ENCODE assay signal across 1 cellular context in the genomic region with DNA sequence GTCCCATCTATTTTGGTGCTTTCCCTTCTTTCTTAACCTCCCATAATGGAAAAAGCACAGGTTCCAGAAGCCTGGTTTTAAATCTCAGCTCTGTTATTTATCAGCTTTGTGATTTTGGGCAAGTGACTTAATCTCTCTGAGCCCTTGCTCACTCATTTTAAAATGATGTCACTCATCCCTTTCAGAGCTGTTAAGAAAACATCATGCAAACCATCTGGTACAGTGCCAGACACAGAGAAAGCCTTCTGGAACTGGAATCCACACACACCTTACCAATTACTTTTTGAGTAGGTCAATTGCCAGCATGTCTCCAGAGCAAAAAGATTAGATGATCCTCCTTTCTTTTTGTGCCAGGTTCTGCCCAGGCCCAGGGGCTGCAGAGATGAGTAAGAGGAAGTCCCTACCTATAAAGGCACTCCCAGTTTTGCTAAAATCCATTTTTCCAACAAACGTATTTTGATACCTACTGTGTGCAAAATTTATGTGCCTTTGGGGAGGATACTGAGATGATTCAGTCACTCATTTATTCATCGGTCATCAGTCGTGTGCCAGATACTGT.
TF ChIP-seq lines count a peak whose summit lies in the region.

No MANE protein-coding gene starts in this region.

TF ChIP-seq in H1, 55 proteins besides CTCF, POLR2A, EP300 and RAD21:
- TF ChIP-seq, protein P1, sequence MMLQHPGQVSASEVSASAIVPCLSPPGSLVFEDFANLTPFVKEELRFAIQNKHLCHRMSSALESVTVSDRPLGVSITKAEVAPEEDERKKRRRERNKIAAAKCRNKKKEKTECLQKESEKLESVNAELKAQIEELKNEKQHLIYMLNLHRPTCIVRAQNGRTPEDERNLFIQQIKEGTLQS (IDR thresholded peaks at IDR 0.05; ENCODE audit: insufficient read depth, low read depth, low read length), result no peak
- TF ChIP-seq CBX5 (IDR thresholded peaks at IDR 0.05; ENCODE audit: low read depth, low read length) (no peak), HDAC6 (IDR thresholded peaks at IDR 0.05; ENCODE audit: low read depth, low read length) (no peak), EZH2 (IDR thresholded peaks at IDR 0.05; ENCODE audit: low read depth, low read length, severe bottlenecking) (no peak), SAP30 (IDR thresholded peaks at IDR 0.05; ENCODE audit: insufficient read depth, insufficient replicate concordance, low read length) (no peak), CEBPB (IDR thresholded peaks at IDR 0.05; ENCODE audit: low read depth, low read length) (no peak), HDAC2 (IDR thresholded peaks at IDR 0.05; ENCODE audit: borderline replicate concordance in 1 of 2, low read depth in 2 of 2, low read length in 2 of 2) (no peak), FOSL1 (IDR thresholded peaks at IDR 0.05; ENCODE audit: insufficient read depth, low read depth, low read length) (no peak), CREB1 (IDR thresholded peaks at IDR 0.05) (no peak), RFX5 (IDR thresholded peaks at IDR 0.05; ENCODE audit: borderline replicate concordance, low read depth, low read length) (no peak), SRF (IDR thresholded peaks at IDR 0.05; ENCODE audit: low read depth, low read length) (no peak), ZNF274 (IDR thresholded peaks at IDR 0.05; ENCODE audit: borderline replicate concordance, extremely low read depth, low read length) (no peak), SUZ12 (IDR thresholded peaks at IDR 0.05; ENCODE audit: low read length) (no peak), SP2 (IDR thresholded peaks at IDR 0.05; ENCODE audit: low read length) (no peak), NANOG (IDR thresholded peaks at IDR 0.05; ENCODE audit: insufficient read depth, low read depth, low read length, poor library complexity, severe bottlenecking) (no peak)
